Comparison of ENCODE assay signal across 9 cellular contexts in genomic region chr3:197001972-197002700, GRCh38. TPM values are rescaled to one million over a fixed set of nuclear protein-coding genes. Genes with fewer than 3 reads are reported as not detected.
DNase-seq lines count a peak whose midpoint lies in the region; ATAC-seq, FAIRE-seq and TF ChIP-seq lines count a peak whose summit lies in the region.
"Had no signal": no experiment of that assay in that cellular context is flagged by ENCODE, and none has a peak within 500 bp of the region (broad histone marks: within the 10 kb centered on the region; RNA-seq: fewer than 3 reads in every experiment).

No MANE protein-coding gene starts in this region.

- peak; percentile 67 for DNase-seq in GM12892 (ENCODE audit: insufficient read length)
- no peak for DNase-seq in activated naive CD8-positive, alpha-beta T cell treated with anti-CD3 and anti-CD28 coated beads, Interleukin-2, amount 10 ng/mL, durations not matched to agents 7 days and 5 days
- peak; percentile 16 to 21 for DNase-seq in hippocampal formation (lab: John Stamatoyannopoulos, UW)
- DNase-seq in cerebellar cortex (ENCODE audit: low spot score): no peak
- no peak for DNase-seq in D341Med (ENCODE audit: low spot score)
- no peak for DNase-seq in islet precursor cell

- H3K27me3 Mint-ChIP-seq in activated naive CD8-positive, alpha-beta T cell treated with anti-CD3 and anti-CD28 coated beads, Interleukin-2, amount 10 ng/mL, durations not matched to agents 7 days and 5 days: peaks cover 1% of the 10 kb centered on the region

- no peaks in the 10 kb centered on the region for H3K36me3 Mint-ChIP-seq in activated naive CD8-positive, alpha-beta T cell treated with anti-CD3 and anti-CD28 coated beads, Interleukin-2, amount 10 ng/mL, durations not matched to agents 7 days and 5 days

- H3K4me1 Mint-ChIP-seq in activated naive CD8-positive, alpha-beta T cell treated with anti-CD3 and anti-CD28 coated beads, Interleukin-2, amount 10 ng/mL, durations not matched to agents 7 days and 5 days: peaks cover 9% of the 10 kb centered on the region

- peak overlapping the region; percentile 42 to 65 (median 48) for H3K4me3 ChIP-seq in skin epidermis

- no peak for TF ChIP-seq POLR2A in GM12892 (IDR thresholded peaks at IDR 0.05; ENCODE audit: low read depth, low read length)

- H3K4me3 Mint-ChIP-seq in activated naive CD8-positive, alpha-beta T cell treated with anti-CD3 and anti-CD28 coated beads, Interleukin-2, amount 10 ng/mL, durations not matched to agents 7 days and 5 days: peak overlapping the region; percentile 65

- H3K27ac ChIP-seq in skin epidermis: peak overlapping the region; percentile 63 to 98 (median 84)

- POLR2A ChIA-PET in activated naive CD8-positive, alpha-beta T cell treated with anti-CD3 and anti-CD28 coated beads, Interleukin-2, amount 10 ng/mL, durations not matched to agents 7 days and 5 days (lab: Charles Lee): no interaction called here

- ATAC-seq in HG03097 (IDR thresholded peaks at IDR 0.05; ENCODE audit: low FRiP score, unreplicated experiment): peak; percentile 16
- peak; percentile 1 for ATAC-seq in activated naive CD8-positive, alpha-beta T cell treated with anti-CD3 and anti-CD28 coated beads, Interleukin-2, amount 10 ng/mL, durations not matched to agents 7 days and 5 days (ENCODE audit: low read depth)

- H3K27ac Mint-ChIP-seq in activated naive CD8-positive, alpha-beta T cell treated with anti-CD3 and anti-CD28 coated beads, Interleukin-2, amount 10 ng/mL, durations not matched to agents 7 days and 5 days: no peak overlapping the region

- H3K9me3 Mint-ChIP-seq in activated naive CD8-positive, alpha-beta T cell treated with anti-CD3 and anti-CD28 coated beads, Interleukin-2, amount 10 ng/mL, durations not matched to agents 7 days and 5 days: no peaks in the 10 kb centered on the region

- no peak for FAIRE-seq in GM12892 (lab: Jason Lieb, UNC)
- FAIRE-seq: TTC549 had no signal

RNA-seq across cellular contexts. Expression of gene MELTF, which starts 27.5 kb away (rescaled TPM):
- polyA plus RNA-seq in GM12892 (2012; ENCODE audit: missing spikeins): 17.9 TPM
- total RNA-seq in activated naive CD8-positive, alpha-beta T cell treated with anti-CD3 and anti-CD28 coated beads, Interleukin-2, amount 10 ng/mL, durations not matched to agents 7 days and 5 days: 1 to 10 TPM; 5.4 to 5.6 TPM

RNA-seq across cellular contexts. Expression of gene PIGZ, which starts 33.5 kb away (rescaled TPM):
- polyA plus RNA-seq in GM12892 (2012; ENCODE audit: missing spikeins): 3.3 TPM
- 1 to 10 TPM; 1.4 TPM for total RNA-seq in activated naive CD8-positive, alpha-beta T cell treated with anti-CD3 and anti-CD28 coated beads, Interleukin-2, amount 10 ng/mL, durations not matched to agents 7 days and 5 days

RNA-seq across cellular contexts. Expression of gene NCBP2, which starts 59.8 kb away (rescaled TPM):
- polyA plus RNA-seq in GM12892 (2012; ENCODE audit: missing spikeins): 94.9 TPM
- 10 to 100 TPM; 53.0 to 55.8 TPM for total RNA-seq in activated naive CD8-positive, alpha-beta T cell treated with anti-CD3 and anti-CD28 coated beads, Interleukin-2, amount 10 ng/mL, durations not matched to agents 7 days and 5 days

Comparison
In these comparisons a context has a peak if more than half of its experiments do, and no peak if none do; other contexts are left out.
1. DNase-seq: peak in GM12892 (single experiment) and hippocampal formation (2 of 2); none in activated naive CD8-positive, alpha-beta T cell treated with anti-CD3 and anti-CD28 coated beads, Interleukin-2, amount 10 ng/mL, durations not matched to agents 7 days and 5 days (single experiment), cerebellar cortex (single experiment), D341Med (single experiment) and islet precursor cell (single experiment).